1 cellular context compared by ENCODE assay signal in the genomic region with DNA sequence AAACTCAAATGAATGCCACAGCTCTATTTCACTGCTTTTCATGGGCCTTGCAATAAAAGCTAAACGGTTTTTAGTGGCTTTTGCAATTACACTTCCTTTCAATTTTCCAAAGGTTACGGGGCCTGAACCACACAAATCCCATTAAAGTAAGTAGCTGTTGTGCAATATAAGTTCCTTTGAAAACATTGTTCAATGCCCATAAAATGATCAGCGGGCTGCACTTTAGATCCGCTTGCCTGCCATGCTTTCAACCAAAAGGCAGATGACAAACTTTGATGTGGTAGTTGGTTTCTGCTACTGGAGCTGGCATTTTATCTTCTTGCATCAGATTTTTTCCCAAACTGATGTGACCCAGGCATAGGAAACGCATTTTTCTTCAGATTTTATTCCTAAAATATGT.
TF ChIP-seq lines count a peak whose summit lies in the region.

No MANE protein-coding gene starts in this region.

TF ChIP-seq in IMR-90, 13 proteins besides CTCF, POLR2A, EP300 and RAD21:
- TF ChIP-seq CEBPB (IDR thresholded peaks at IDR 0.05; ENCODE audit: low read depth, low read length) (peak; percentile 50), FOS (IDR thresholded peaks at IDR 0.05; ENCODE audit: low read depth, low read length) (no peak)
